Comparison of ENCODE assay signal across 2 cellular contexts in the genomic region with DNA sequence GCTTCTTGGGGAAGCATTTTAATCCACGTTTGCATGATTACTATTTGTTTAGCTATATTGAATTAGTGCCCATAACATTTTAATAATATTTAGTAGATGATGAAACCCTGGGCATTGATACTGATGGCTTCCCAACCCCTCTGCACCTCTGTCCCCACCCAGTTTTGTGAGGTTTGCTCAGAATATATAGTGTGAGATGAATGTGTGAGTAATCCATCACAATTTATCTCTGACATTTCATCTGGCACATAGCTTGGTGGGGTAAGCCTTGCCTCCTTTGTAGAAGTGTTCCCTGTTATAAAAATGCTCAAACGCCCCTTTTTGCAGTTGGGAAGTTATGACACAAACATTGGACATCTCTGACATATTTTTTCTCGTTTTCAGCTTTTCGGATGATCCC.
TF ChIP-seq lines count a peak whose summit lies in the region.

No MANE protein-coding gene starts in this region.

TF ChIP-seq in IMR-90, 13 proteins besides CTCF, POLR2A, EP300 and RAD21:
- no peak for TF ChIP-seq MAZ (IDR thresholded peaks at IDR 0.05; ENCODE audit: borderline replicate concordance, low read depth, low read length)

TF ChIP-seq in K562, 482 proteins besides CTCF, POLR2A, EP300 and RAD21:
- TF ChIP-seq, protein P1, sequence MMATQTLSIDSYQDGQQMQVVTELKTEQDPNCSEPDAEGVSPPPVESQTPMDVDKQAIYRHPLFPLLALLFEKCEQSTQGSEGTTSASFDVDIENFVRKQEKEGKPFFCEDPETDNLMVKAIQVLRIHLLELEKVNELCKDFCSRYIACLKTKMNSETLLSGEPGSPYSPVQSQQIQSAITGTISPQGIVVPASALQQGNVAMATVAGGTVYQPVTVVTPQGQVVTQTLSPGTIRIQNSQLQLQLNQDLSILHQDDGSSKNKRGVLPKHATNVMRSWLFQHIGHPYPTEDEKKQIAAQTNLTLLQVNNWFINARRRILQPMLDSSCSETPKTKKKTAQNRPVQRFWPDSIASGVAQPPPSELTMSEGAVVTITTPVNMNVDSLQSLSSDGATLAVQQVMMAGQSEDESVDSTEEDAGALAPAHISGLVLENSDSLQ (IDR thresholded peaks at IDR 0.05), result 0 out of 2 replicates have a peak, but pooled peaks have one; percentile 28
- TF ChIP-seq ETV6 (IDR thresholded peaks at IDR 0.05; ENCODE audit: borderline replicate concordance in 1 of 2, low read depth in 2 of 2, low read length in 1 of 2), result no peak
- no peak for TF ChIP-seq ETV6 (CRISPR knock-in tag; IDR thresholded peaks at IDR 0.05; ENCODE audit: borderline replicate concordance)
- TF ChIP-seq, protein P2, sequence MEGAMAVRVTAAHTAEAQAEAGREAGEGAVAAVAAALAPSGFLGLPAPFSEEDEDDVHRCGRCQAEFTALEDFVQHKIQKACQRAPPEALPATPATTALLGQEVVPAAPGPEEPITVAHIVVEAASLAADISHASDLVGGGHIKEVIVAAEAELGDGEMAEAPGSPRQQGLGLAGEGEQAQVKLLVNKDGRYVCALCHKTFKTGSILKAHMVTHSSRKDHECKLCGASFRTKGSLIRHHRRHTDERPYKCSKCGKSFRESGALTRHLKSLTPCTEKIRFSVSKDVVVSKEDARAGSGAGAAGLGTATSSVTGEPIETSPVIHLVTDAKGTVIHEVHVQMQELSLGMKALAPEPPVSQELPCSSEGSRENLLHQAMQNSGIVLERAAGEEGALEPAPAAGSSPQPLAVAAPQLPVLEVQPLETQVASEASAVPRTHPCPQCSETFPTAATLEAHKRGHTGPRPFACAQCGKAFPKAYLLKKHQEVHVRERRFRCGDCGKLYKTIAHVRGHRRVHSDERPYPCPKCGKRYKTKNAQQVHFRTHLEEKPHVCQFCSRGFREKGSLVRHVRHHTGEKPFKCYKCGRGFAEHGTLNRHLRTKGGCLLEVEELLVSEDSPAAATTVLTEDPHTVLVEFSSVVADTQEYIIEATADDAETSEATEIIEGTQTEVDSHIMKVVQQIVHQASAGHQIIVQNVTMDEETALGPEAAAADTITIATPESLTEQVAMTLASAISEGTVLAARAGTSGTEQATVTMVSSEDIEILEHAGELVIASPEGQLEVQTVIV (CRISPR knock-in tag; IDR thresholded peaks at IDR 0.05; ENCODE audit: borderline replicate concordance), result no peak
- no peak for TF ChIP-seq ESRRB (CRISPR knock-in tag; IDR thresholded peaks at IDR 0.05; ENCODE audit: borderline replicate concordance)
- TF ChIP-seq MEIS2 (IDR thresholded peaks at IDR 0.05; ENCODE audit: partially characterized antibody), result peak; percentile 42
- no peak for TF ChIP-seq HDGF (IDR thresholded peaks at IDR 0.05)
- TF ChIP-seq HOMEZ (CRISPR knock-in tag; IDR thresholded peaks at IDR 0.05), result no peak
- no peak for TF ChIP-seq PHB2 (IDR thresholded peaks at IDR 0.05; ENCODE audit: low read depth)
- TF ChIP-seq FOXA3 (CRISPR knock-in tag; conservative IDR thresholded peaks at IDR 0.05 in 1 of 2, IDR thresholded peaks at IDR 0.05 in 1 of 2), result no peak
- no peak for TF ChIP-seq ZC3H4 (CRISPR knock-in tag; IDR thresholded peaks at IDR 0.05; ENCODE audit: borderline replicate concordance)
- TF ChIP-seq POLR2H (tag; IDR thresholded peaks at IDR 0.05; ENCODE audit: low read depth), result no peak
- no peak for TF ChIP-seq RBM22 (IDR thresholded peaks at IDR 0.05; ENCODE audit: low read depth, low read length, poor library complexity, severe bottlenecking)
- no peak for TF ChIP-seq ZNF395 (CRISPR knock-in tag; IDR thresholded peaks at IDR 0.05)
- no peak for TF ChIP-seq FIP1L1 (IDR thresholded peaks at IDR 0.05; ENCODE audit: low read depth, low read length, poor library complexity, severe bottlenecking)
- TF ChIP-seq, protein P3, sequence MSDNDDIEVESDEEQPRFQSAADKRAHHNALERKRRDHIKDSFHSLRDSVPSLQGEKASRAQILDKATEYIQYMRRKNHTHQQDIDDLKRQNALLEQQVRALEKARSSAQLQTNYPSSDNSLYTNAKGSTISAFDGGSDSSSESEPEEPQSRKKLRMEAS (CRISPR knock-in tag; IDR thresholded peaks at IDR 0.05), result no peak
